ENCODE assay signal across 8 cellular contexts in genomic region chr5:34007675-34008600, GRCh38. TPM values are rescaled to one million over a fixed set of nuclear protein-coding genes. Genes with fewer than 3 reads are reported as not detected.
A peak's percentile ranks its signal among the peaks of the same experiment; 100 is the strongest.
DNase-seq lines count a peak whose midpoint lies in the region; ATAC-seq, FAIRE-seq and TF ChIP-seq lines count a peak whose summit lies in the region.

AMACR (minus strand) TSS chr5:34008050; CDS start chr5:34008019, 31 bp downstream.

- WGBS in heart left ventricle, 4 donors = 0 to 2% (median 1%) methylated on average over 38 to 74 of the region's 74 CpGs
- WGBS in upper lobe of left lung, 2 donors = 0% methylated on average over 38 to 70 of the region's 74 CpGs

- H3K9me3 ChIP-seq in adipocyte (ENCODE audit: control insufficient read depth, low read length) (no peaks in the 10 kb centered on the region), heart left ventricle (no peaks in the 10 kb centered on the region), upper lobe of left lung (no peaks in the 10 kb centered on the region)

- H3K9ac ChIP-seq in adipocyte (ENCODE audit: low read length) = peak within 1 kb of the TSS; percentile 93

- ATAC-seq in HG02798 (IDR thresholded peaks at IDR 0.05; ENCODE audit: poor library complexity, unreplicated experiment) (peak; percentile 96), heart left ventricle (peak; percentile 93 to 99 (median 98)), upper lobe of left lung (ENCODE audit: low FRiP score in 2 of 2) (peak; percentile 97)

- peak; percentile 84 for FAIRE-seq in GM12891 (lab: Jason Lieb, UNC)

- intact Hi-C loops in heart left ventricle (cut with DNase I) (loop anchor here in 2 of 10 donors (5.0 to 10.0 kb wide), 2 partner anchors 907 to 909 kb away; partner anchors contain the start of genes BRIX1 (in 2 of the 2) and RAD1 (in 2 of the 2)), posterior cingulate gyrus (cut with DNase I) (loop anchor here (5.0 kb wide), 1 partner anchor 566 kb away; the partner anchor contains the start of gene TARS1)

- peak within 1 kb of the TSS; percentile 88 for H3K4me3 ChIP-seq in adipocyte (ENCODE audit: low read length)
- peak within 1 kb of the TSS; percentile 62 to 93 (median 72) for H3K4me3 ChIP-seq in heart left ventricle
- H3K4me3 ChIP-seq in upper lobe of left lung = peak within 1 kb of the TSS; percentile 61 to 79 (median 72)

- DNase-seq in GM12891 (ENCODE audit: insufficient read length, low spot score) = peak; percentile 88
- peak; percentile 93 for DNase-seq in NCI-H1417 treated with DMSO at 0.1 percent for 48 hours (lab: John Stamatoyannopoulos, UW)
- peak; percentile 88 to 90 for DNase-seq in SW 1271 (lab: John Stamatoyannopoulos, UW)
- peak; percentile 95 for DNase-seq in adipocyte (ENCODE audit: low read depth)
- peak; percentile 93 to 97 (median 94) for DNase-seq in heart left ventricle
- DNase-seq in posterior cingulate gyrus = peak; percentile 84 to 99 (median 90)
- DNase-seq in upper lobe of left lung = peak; percentile 93 to 99

- peak within 1 kb of the TSS; percentile 71 to 98 (median 94) for H3K27ac ChIP-seq in heart left ventricle
- H3K27ac ChIP-seq in upper lobe of left lung = peak within 1 kb of the TSS; percentile 81 to 96 (median 86)

- peak; percentile 79 for TF ChIP-seq POLR2A in GM12891 (IDR thresholded peaks at IDR 0.05; ENCODE audit: low read depth, low read length)
- peak in 1 of 2 donors; percentile 95 for TF ChIP-seq POLR2A in heart left ventricle (IDR thresholded peaks at IDR 0.05)
- TF ChIP-seq POLR2A in upper lobe of left lung (IDR thresholded peaks at IDR 0.05) = peak in 3 of 4 donors; percentile 82 to 96 (median 94)

- TF ChIP-seq EP300 in upper lobe of left lung (IDR thresholded peaks at IDR 0.05) = no peak

- H3K27me3 ChIP-seq in adipocyte (replicated peaks; ENCODE audit: control insufficient read depth, insufficient read depth, low read length) (no peaks in the 10 kb centered on the region), heart left ventricle (no peaks in the 10 kb centered on the region), upper lobe of left lung (no peaks in the 10 kb centered on the region)

- peaks cover 43% of the 10 kb centered on the region for H3K4me1 ChIP-seq in adipocyte (ENCODE audit: control insufficient read depth, insufficient read depth, low read length)
- H3K4me1 ChIP-seq in heart left ventricle = peaks cover 0 to 24% (median 14%) of the 10 kb centered on the region in 12 donors
- peaks cover 11 to 26% (median 13%) of the 10 kb centered on the region in 4 donors for H3K4me1 ChIP-seq in upper lobe of left lung

- TF ChIP-seq CTCF in heart left ventricle (IDR thresholded peaks at IDR 0.05) (peak in 2 of 12 donors; percentile 28 to 33), upper lobe of left lung (IDR thresholded peaks at IDR 0.05) (peak in 2 of 6 experiments; percentile 16 to 33)

- peaks cover 16% of the 10 kb centered on the region for H3K36me3 ChIP-seq in adipocyte (ENCODE audit: control insufficient read depth, insufficient read depth, low read length, severe bottlenecking)
- peaks cover 0 to 28% (median 24%) of the 10 kb centered on the region in 9 donors for H3K36me3 ChIP-seq in heart left ventricle
- peaks cover 0 to 13% (median 6%) of the 10 kb centered on the region in 4 donors for H3K36me3 ChIP-seq in upper lobe of left lung

TF ChIP-seq in GM12891, 5 proteins besides CTCF, POLR2A, EP300 and RAD21:
- peak; percentile 26; the same call in 1 of the 2 replicates for TF ChIP-seq POU2F2 (IDR thresholded peaks at IDR 0.05; ENCODE audit: low read depth, low read length)
- peak; percentile 70 for TF ChIP-seq POLR2AphosphoS5 (IDR thresholded peaks at IDR 0.05; ENCODE audit: low read depth, low read length)
- TF ChIP-seq TAF1 (IDR thresholded peaks at IDR 0.05; ENCODE audit: low read depth, low read length) = peak; percentile 78
- TF ChIP-seq PAX5 (IDR thresholded peaks at IDR 0.05; ENCODE audit: insufficient read depth, low read length, severe bottlenecking) = no peak
- no peak for TF ChIP-seq SPI1 (IDR thresholded peaks at IDR 0.05; ENCODE audit: low read depth, low read length)

RNA-seq across cellular contexts. Expression of gene AMACR, which starts in this region (rescaled TPM):
- 5.8 TPM for polyA plus RNA-seq in GM12891 (2012; ENCODE audit: low read depth, missing spikeins)
- total RNA-seq in heart left ventricle (10 to 100 TPM in 4 of 9 donors, 1 to 10 TPM in 5; 2.6 to 17.5 (median 8.4) TPM), upper lobe of left lung (10 to 100 TPM in 4 of 6 donors, 1 to 10 TPM in 2; 7.3 to 18.7 (median 11.6) TPM)
- polyA plus RNA-seq in heart left ventricle = 1 to 10 TPM; 3.3 to 4.6 TPM

Comparison
In these comparisons a context has a peak if more than half of its experiments do, and no peak if none do; other contexts are left out.
1. Peak in every context shown above with its lines: DNase-seq, ATAC-seq, H3K4me3 ChIP-seq and H3K27ac ChIP-seq.